35 cellular contexts compared by ENCODE assay signal in genomic region chr10:109678857-109679256, GRCh38.
"Had no signal": no experiment of that assay in that cellular context is flagged by ENCODE, and none has a peak within 500 bp of the region (broad histone marks: within the 10 kb centered on the region; RNA-seq: fewer than 3 reads in every experiment).

No MANE protein-coding gene starts in this region.

- H3K27me3 Mint-ChIP-seq: activated B cell treated with CpG ODN at 0.5 μM for 24 hours; activated CD4-positive, alpha-beta memory T cell treated with anti-CD3 and anti-CD28 coated beads for 36 hours; activated CD4-positive, alpha-beta T cell treated with anti-CD3 and anti-CD28 coated beads, Interleukin-2, amount 10 ng/mL, durations not matched to agents 24 days and 14 days; activated CD8-positive, alpha-beta T cell treated with anti-CD3 and anti-CD28 coated beads for 36 hours; activated naive CD8-positive, alpha-beta T cell treated with anti-CD3 and anti-CD28 coated beads for 36 hours had no signal

- H3K9me3 ChIP-seq: adrenal gland, body of pancreas, breast epithelium had no signal

- H3K27ac Mint-ChIP-seq: activated B cell treated with CpG ODN at 0.5 μM for 24 hours; activated CD4-positive, alpha-beta memory T cell treated with anti-CD3 and anti-CD28 coated beads for 36 hours; activated CD4-positive, alpha-beta T cell treated with anti-CD3 and anti-CD28 coated beads, Interleukin-2, amount 10 ng/mL, durations not matched to agents 24 days and 14 days; activated CD8-positive, alpha-beta T cell treated with anti-CD3 and anti-CD28 coated beads for 36 hours; activated naive CD4-positive, alpha-beta T cell treated with anti-CD3 and anti-CD28 coated beads for 36 hours; activated naive CD4-positive, alpha-beta T cell treated with anti-CD3 and anti-CD28 coated beads, Interleukin-2, amount 50 U/mL, for 72 hours; activated naive CD8-positive, alpha-beta T cell treated with anti-CD3 and anti-CD28 coated beads for 36 hours; activated T-cell treated with anti-CD3 and anti-CD28 coated beads, Interleukin-2, amount 50 U/mL, for 72 hours; activated T-helper 1 cell treated with anti-CD3 and anti-CD28 coated beads, Interleukin-12 subunit alpha, Interleukin-12 subunit beta, Interleukin-2, Interleukin-4 antibody, amounts not matched to agents 30 ng/mL and 10 ng/mL and 1 ng/mL, durations not matched to agents 14 hours and 24 hours and 36 hours; activated T-helper 17 cell treated with anti-CD3 and anti-CD28 coated beads, Interleukin-2, amount 50 U/mL, for 72 hours; T-helper 1 cell treated with Interleukin-12 subunit alpha and Interleukin-12 subunit beta and Interleukin-4 antibody, amounts not matched to agents 30 μg/mL and 1 μg/mL, for 36 hours; T-helper 2 cell treated with Interferon-gamma antibody and Interleukin-4, amounts not matched to agents 5 μg/mL and 100 μg/mL, for 36 hours had no signal

- H3K9me3 Mint-ChIP-seq: activated B cell treated with CpG ODN at 0.5 μM for 24 hours; activated CD4-positive, alpha-beta memory T cell treated with anti-CD3 and anti-CD28 coated beads for 36 hours; activated CD4-positive, alpha-beta T cell treated with anti-CD3 and anti-CD28 coated beads, Interleukin-2, amount 10 ng/mL, durations not matched to agents 24 days and 14 days; activated CD8-positive, alpha-beta T cell treated with anti-CD3 and anti-CD28 coated beads for 36 hours; activated naive CD4-positive, alpha-beta T cell treated with anti-CD3 and anti-CD28 coated beads, Interleukin-2, amount 50 U/mL, for 72 hours; activated naive CD8-positive, alpha-beta T cell treated with anti-CD3 and anti-CD28 coated beads for 36 hours; activated T-cell treated with anti-CD3 and anti-CD28 coated beads, Interleukin-2, amount 50 U/mL, for 4 hours; activated T-cell treated with anti-CD3 and anti-CD28 coated beads, Interleukin-2, amount 50 U/mL, for 72 hours; activated T-helper 1 cell treated with anti-CD3 and anti-CD28 coated beads, Interleukin-12 subunit alpha, Interleukin-12 subunit beta, Interleukin-2, Interleukin-4 antibody, amounts not matched to agents 30 ng/mL and 10 ng/mL and 1 ng/mL, durations not matched to agents 14 hours and 24 hours and 36 hours; activated T-helper 17 cell treated with anti-CD3 and anti-CD28 coated beads, Interleukin-2, amount 50 U/mL, for 72 hours; T-helper 1 cell treated with Interleukin-12 subunit alpha and Interleukin-12 subunit beta and Interleukin-4 antibody, amounts not matched to agents 30 μg/mL and 1 μg/mL, for 36 hours; T-helper 2 cell treated with Interferon-gamma antibody and Interleukin-4, amounts not matched to agents 5 μg/mL and 100 μg/mL, for 36 hours had no signal

- H3K4me1 Mint-ChIP-seq: activated B cell treated with CpG ODN at 0.5 μM for 24 hours; activated CD4-positive, alpha-beta T cell treated with anti-CD3 and anti-CD28 coated beads, Interleukin-2, amount 10 ng/mL, durations not matched to agents 24 days and 14 days; activated naive CD8-positive, alpha-beta T cell treated with anti-CD3 and anti-CD28 coated beads for 36 hours; activated T-helper 17 cell treated with anti-CD3 and anti-CD28 coated beads, Interleukin-2, amount 50 U/mL, for 72 hours had no signal

- H3K36me3 ChIP-seq: adrenal gland, brain microvascular endothelial cell, breast epithelium had no signal

- DNase-seq: activated B cell treated with CpG ODN at 0.5 μM for 24 hours; activated CD4-positive, alpha-beta memory T cell treated with anti-CD3 and anti-CD28 coated beads for 36 hours; activated CD4-positive, alpha-beta T cell treated with anti-CD3 and anti-CD28 coated beads for 4 hours; activated CD4-positive, alpha-beta T cell treated with anti-CD3 and anti-CD28 coated beads, Interleukin-2, amount 10 ng/mL, durations not matched to agents 24 days and 14 days; activated CD4-positive, alpha-beta T cell treated with anti-CD3 and anti-CD28 coated beads, Interleukin-2, amount 50 U/mL, for 1 hour; activated CD4-positive, alpha-beta T cell treated with anti-CD3 and anti-CD28 coated beads, Interleukin-2, amount 50 U/mL, for 4 hours; activated CD4-positive, CD25-positive, alpha-beta regulatory T cell treated with anti-CD3 and anti-CD28 coated beads, Interleukin-2, amount 50 U/mL, for 72 hours; activated CD8-positive, alpha-beta memory T cell treated with anti-CD3 and anti-CD28 coated beads, Interleukin-2, amount 50 U/mL, for 4 hours; activated CD8-positive, alpha-beta T cell treated with anti-CD3 and anti-CD28 coated beads for 36 hours; activated effector memory CD4-positive, alpha-beta T cell treated with anti-CD3 and anti-CD28 coated beads, Interleukin-2, amount 50 U/mL, for 16 hours; activated gamma-delta T cell treated with Interleukin-2 at 50 U/mL for 16 hours; activated naive CD4-positive, alpha-beta T cell; activated naive CD4-positive, alpha-beta T cell treated with anti-CD3 and anti-CD28 coated beads for 36 hours; activated naive CD4-positive, alpha-beta T cell treated with anti-CD3 and anti-CD28 coated beads, Interleukin-2, amount 50 U/mL, for 16 hours; activated naive CD8-positive, alpha-beta T cell treated with anti-CD3 and anti-CD28 coated beads for 36 hours; activated T-cell treated with anti-CD3 and anti-CD28 coated beads for 4 hours; activated T-cell treated with anti-CD3 and anti-CD28 coated beads, Interleukin-2, amount 50 U/mL, for 1 hour; activated T-cell treated with anti-CD3 and anti-CD28 coated beads, Interleukin-2, amount 50 U/mL, for 4 hours; activated T-cell treated with anti-CD3 and anti-CD28 coated beads, Interleukin-2, amount 50 U/mL, for 72 hours; adrenal gland; amniotic stem cell; aorta; body of pancreas; brain microvascular endothelial cell; central memory CD4-positive, alpha-beta T cell; T-helper 1 cell; T-helper 2 cell; T-helper 9 cell had no signal

- H3K36me3 Mint-ChIP-seq: activated CD4-positive, alpha-beta memory T cell treated with anti-CD3 and anti-CD28 coated beads for 36 hours; activated naive CD4-positive, alpha-beta T cell treated with anti-CD3 and anti-CD28 coated beads, Interleukin-2, amount 50 U/mL, for 72 hours; activated naive CD8-positive, alpha-beta T cell treated with anti-CD3 and anti-CD28 coated beads for 36 hours had no signal

- H3K4me3 ChIP-seq: adrenal gland, body of pancreas, breast epithelium had no signal

- H3K4me3 Mint-ChIP-seq: activated B cell treated with CpG ODN at 0.5 μM for 24 hours; activated CD4-positive, alpha-beta memory T cell treated with anti-CD3 and anti-CD28 coated beads for 36 hours; activated CD4-positive, alpha-beta T cell treated with anti-CD3 and anti-CD28 coated beads, Interleukin-2, amount 10 ng/mL, durations not matched to agents 24 days and 14 days; activated CD8-positive, alpha-beta T cell treated with anti-CD3 and anti-CD28 coated beads for 36 hours; activated naive CD4-positive, alpha-beta T cell treated with anti-CD3 and anti-CD28 coated beads for 36 hours; activated naive CD8-positive, alpha-beta T cell treated with anti-CD3 and anti-CD28 coated beads for 36 hours; activated T-cell treated with anti-CD3 and anti-CD28 coated beads, Interleukin-2, amount 50 U/mL, for 4 hours; activated T-cell treated with anti-CD3 and anti-CD28 coated beads, Interleukin-2, amount 50 U/mL, for 72 hours; activated T-helper 1 cell treated with anti-CD3 and anti-CD28 coated beads, Interleukin-12 subunit alpha, Interleukin-12 subunit beta, Interleukin-2, Interleukin-4 antibody, amounts not matched to agents 30 ng/mL and 10 ng/mL and 1 ng/mL, durations not matched to agents 14 hours and 24 hours and 36 hours; activated T-helper 17 cell treated with anti-CD3 and anti-CD28 coated beads, Interleukin-2, amount 50 U/mL, for 72 hours; T-helper 1 cell treated with Interleukin-12 subunit alpha and Interleukin-12 subunit beta and Interleukin-4 antibody, amounts not matched to agents 30 μg/mL and 1 μg/mL, for 36 hours; T-helper 2 cell treated with Interferon-gamma antibody and Interleukin-4, amounts not matched to agents 5 μg/mL and 100 μg/mL, for 36 hours had no signal

- H3K27me3 ChIP-seq: adrenal gland, body of pancreas, brain microvascular endothelial cell, breast epithelium had no signal

- H3K27ac ChIP-seq: adrenal gland, body of pancreas, brain microvascular endothelial cell, breast epithelium, VCaP had no signal

- H3K4me1 ChIP-seq: adrenal gland, body of pancreas, breast epithelium had no signal

- ATAC-seq: activated CD8-positive, alpha-beta T cell treated with anti-CD3 and anti-CD28 coated beads for 36 hours; activated naive CD4-positive, alpha-beta T cell treated with anti-CD3 and anti-CD28 coated beads, Interleukin-2, amount 50 U/mL, for 72 hours; activated T-cell treated with anti-CD3 and anti-CD28 coated beads, Interleukin-2, amount 50 U/mL, for 4 hours; activated T-cell treated with anti-CD3 and anti-CD28 coated beads, Interleukin-2, amount 50 U/mL, for 72 hours; activated T-helper 17 cell treated with anti-CD3 and anti-CD28 coated beads, Interleukin-2, amount 50 U/mL, for 72 hours; body of pancreas had no signal
